8 cellular contexts compared by ENCODE assay signal in genomic region chr21:43362306-43362927, GRCh38.
DNase-seq lines count a peak whose midpoint lies in the region; ATAC-seq and TF ChIP-seq lines count a peak whose summit lies in the region.

No MANE protein-coding gene starts in this region.

- H3K4me2 ChIP-seq in DND-41 (ENCODE audit: insufficient read depth, low read length) (peak overlapping the region; percentile 75), skeletal muscle satellite cell (ENCODE audit: low read length) (peak overlapping the region; percentile 73)

- H3K4me1 ChIP-seq in DND-41 (ENCODE audit: insufficient read depth, low read length) (peaks cover 42% of the 10 kb centered on the region), SJCRH30 (peaks cover 31% of the 10 kb centered on the region), heart left ventricle (peaks cover 0 to 38% (median 24%) of the 10 kb centered on the region in 12 donors), skeletal muscle satellite cell (ENCODE audit: control insufficient read depth, insufficient read depth, low read length) (peaks cover 26% of the 10 kb centered on the region)

- peak; percentile 89 for ATAC-seq in DND-41 (ENCODE audit: insufficient read depth, low read depth)
- ATAC-seq in HG02588 (IDR thresholded peaks at IDR 0.05; ENCODE audit: unreplicated experiment) = peak; percentile 44
- peak; percentile 76 to 90 for ATAC-seq in activated naive CD4-positive, alpha-beta T cell treated with anti-CD3 and anti-CD28 coated beads, Interleukin-2, amount 50 U/mL, for 72 hours
- ATAC-seq in heart left ventricle = peak; percentile 56 to 89 (median 70)

- no peak for TF ChIP-seq POLR2A in heart left ventricle (IDR thresholded peaks at IDR 0.05)

- peaks cover 2% of the 10 kb centered on the region; the same call in 1 of the 2 replicates for H4K20me1 ChIP-seq in DND-41 (ENCODE audit: insufficient read depth, low read length)

- peak overlapping the region; percentile 76 for H2AFZ ChIP-seq in DND-41 (ENCODE audit: low read depth, low read length)

- H3K9me3 ChIP-seq in DND-41 (ENCODE audit: insufficient read depth, low read length, severe bottlenecking) = no peaks in the 10 kb centered on the region
- H3K9me3 ChIP-seq in SJCRH30 (replicated peaks) = no peaks in the 10 kb centered on the region
- H3K9me3 ChIP-seq in heart left ventricle = no peaks in the 10 kb centered on the region
- no peaks in the 10 kb centered on the region for H3K9me3 ChIP-seq in skeletal muscle satellite cell (replicated peaks; ENCODE audit: low read length)

- H3K9ac ChIP-seq in DND-41 (ENCODE audit: low read depth, low read length) = peak overlapping the region; percentile 60
- peak overlapping the region; percentile 70 for H3K9ac ChIP-seq in skeletal muscle satellite cell (ENCODE audit: low read depth, low read length)

- DNase-seq in DND-41 = peak; percentile 95
- DNase-seq in SJCRH30 = peak; percentile 92 to 94
- peak; percentile 64 to 76 for DNase-seq in activated naive CD4-positive, alpha-beta T cell treated with anti-CD3 and anti-CD28 coated beads, Interleukin-2, amount 50 U/mL, for 72 hours (ENCODE audit: low spot score in 2 of 2)
- peak; percentile 87 to 90 (median 88) for DNase-seq in heart left ventricle
- no peak for DNase-seq in NCI-H2081 treated with DMSO at 0.1 percent for 48 hours (lab: John Stamatoyannopoulos, UW)
- no peak for DNase-seq in LoVo (ENCODE audit: low spot score)

- TF ChIP-seq CTCF in DND-41 (IDR thresholded peaks at IDR 0.05; ENCODE audit: borderline replicate concordance, extremely low read depth, low read length, poor library complexity, severe bottlenecking) (peak; percentile 48), heart left ventricle (IDR thresholded peaks at IDR 0.05) (peak in 2 of 12 donors; percentile 20 to 23)

- no peaks in the 10 kb centered on the region for H3K27me3 ChIP-seq in DND-41 (ENCODE audit: insufficient read depth, low read length, poor library complexity)
- no peaks in the 10 kb centered on the region for H3K27me3 ChIP-seq in SJCRH30
- H3K27me3 ChIP-seq in heart left ventricle = no peaks in the 10 kb centered on the region
- peaks cover 16% of the 10 kb centered on the region for H3K27me3 ChIP-seq in skeletal muscle satellite cell (ENCODE audit: control insufficient read depth, insufficient read depth, low read length)

- whole genome bisulfite sequencing in heart left ventricle, 4 donors = 29 to 48% (median 32%) methylated on average over 16 to 37 of the region's 37 CpGs

- H3K36me3 Mint-ChIP-seq in activated naive CD4-positive, alpha-beta T cell treated with anti-CD3 and anti-CD28 coated beads, Interleukin-2, amount 50 U/mL, for 72 hours = peaks cover 0 to 6% of the 10 kb centered on the region in 2 donors

- H3K36me3 ChIP-seq in DND-41 (ENCODE audit: insufficient read depth, low read length) (no peaks in the 10 kb centered on the region), SJCRH30 (no peaks in the 10 kb centered on the region), heart left ventricle (no peaks in the 10 kb centered on the region), skeletal muscle satellite cell (ENCODE audit: insufficient read depth, low read length) (no peaks in the 10 kb centered on the region)

- peak overlapping the region; percentile 86 to 93 for H3K27ac Mint-ChIP-seq in activated naive CD4-positive, alpha-beta T cell treated with anti-CD3 and anti-CD28 coated beads, Interleukin-2, amount 50 U/mL, for 72 hours

- H3K9me3 Mint-ChIP-seq in activated naive CD4-positive, alpha-beta T cell treated with anti-CD3 and anti-CD28 coated beads, Interleukin-2, amount 50 U/mL, for 72 hours = no peaks in the 10 kb centered on the region

- H3K27ac ChIP-seq in DND-41 (ENCODE audit: low read length) (peak overlapping the region; percentile 81), SJCRH30 (peak overlapping the region; percentile 96), heart left ventricle (peak overlapping the region; percentile 76 to 98 (median 92))

- intact Hi-C loops in heart left ventricle (cut with DNase I) = no loop called here

- no peaks in the 10 kb centered on the region for H3K79me2 ChIP-seq in DND-41 (ENCODE audit: insufficient read depth, low read length)

- H3K4me3 ChIP-seq in DND-41 (ENCODE audit: low read depth in 1 of 2, low read length in 2 of 2) = peak overlapping the region in 1 of 2 experiments; percentile 54; a peak in 3 of 4 replicates
- H3K4me3 ChIP-seq in SJCRH30 = peak overlapping the region; percentile 62
- H3K4me3 ChIP-seq in heart left ventricle = peak overlapping the region in 11 of 12 donors; percentile 7 to 55 (median 45)
- H3K4me3 ChIP-seq in skeletal muscle satellite cell (ENCODE audit: low read length) = peak overlapping the region; percentile 51

Comparison
In these comparisons a context has a peak if more than half of its experiments do, and no peak if none do; other contexts are left out.
1. DNase-seq: peak in DND-41 (single experiment), SJCRH30 (2 of 2), activated naive CD4-positive, alpha-beta T cell treated with anti-CD3 and anti-CD28 coated beads, Interleukin-2, amount 50 U/mL, for 72 hours (2 of 2) and heart left ventricle (5 of 5); none in NCI-H2081 treated with DMSO at 0.1 percent for 48 hours (single experiment) and LoVo (single experiment).
2. Peak in every context shown above with its lines, with median percentiles within 50 percentile points of each other: ATAC-seq and H3K27ac ChIP-seq.